ENCODE assay signal across 1 cellular context in the genomic region with DNA sequence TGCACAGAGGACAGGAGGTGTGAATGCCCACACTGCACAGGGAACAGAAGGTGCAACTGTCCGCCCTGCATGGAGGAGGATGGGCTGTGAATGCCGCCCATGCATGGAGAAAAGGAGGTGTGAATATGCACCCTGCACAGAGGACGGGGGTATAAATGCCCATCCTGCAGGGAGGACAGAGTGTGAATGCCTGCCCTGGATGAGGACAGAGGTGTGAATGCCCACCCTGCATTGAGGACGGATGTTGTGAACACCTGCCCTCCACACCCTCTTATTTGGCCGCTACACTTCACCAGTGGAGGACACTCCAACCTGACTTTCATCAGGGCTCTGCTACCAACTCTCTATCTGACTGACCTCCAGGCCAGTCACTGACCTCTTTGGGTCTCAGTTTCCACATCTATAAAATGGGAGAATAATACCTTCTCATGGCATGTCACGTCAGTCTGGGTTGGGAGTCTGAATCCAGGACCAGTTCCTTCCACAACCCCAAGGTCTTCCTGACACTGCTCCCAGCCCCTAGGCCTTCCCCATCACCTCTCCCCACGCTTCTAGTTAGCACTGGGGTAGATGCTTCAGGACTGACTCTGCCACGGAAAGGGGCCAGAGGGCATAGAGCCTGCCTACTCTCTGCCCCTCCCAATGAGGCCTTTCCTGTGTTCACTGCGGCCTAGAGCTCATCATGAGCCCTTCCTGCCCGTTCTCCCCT.
TF ChIP-seq lines count a peak whose summit lies in the region.

No MANE protein-coding gene starts in this region.

TF ChIP-seq in GM23338, 12 proteins besides CTCF, POLR2A, EP300 and RAD21 (continued from another document):
- TF ChIP-seq, protein P1, sequence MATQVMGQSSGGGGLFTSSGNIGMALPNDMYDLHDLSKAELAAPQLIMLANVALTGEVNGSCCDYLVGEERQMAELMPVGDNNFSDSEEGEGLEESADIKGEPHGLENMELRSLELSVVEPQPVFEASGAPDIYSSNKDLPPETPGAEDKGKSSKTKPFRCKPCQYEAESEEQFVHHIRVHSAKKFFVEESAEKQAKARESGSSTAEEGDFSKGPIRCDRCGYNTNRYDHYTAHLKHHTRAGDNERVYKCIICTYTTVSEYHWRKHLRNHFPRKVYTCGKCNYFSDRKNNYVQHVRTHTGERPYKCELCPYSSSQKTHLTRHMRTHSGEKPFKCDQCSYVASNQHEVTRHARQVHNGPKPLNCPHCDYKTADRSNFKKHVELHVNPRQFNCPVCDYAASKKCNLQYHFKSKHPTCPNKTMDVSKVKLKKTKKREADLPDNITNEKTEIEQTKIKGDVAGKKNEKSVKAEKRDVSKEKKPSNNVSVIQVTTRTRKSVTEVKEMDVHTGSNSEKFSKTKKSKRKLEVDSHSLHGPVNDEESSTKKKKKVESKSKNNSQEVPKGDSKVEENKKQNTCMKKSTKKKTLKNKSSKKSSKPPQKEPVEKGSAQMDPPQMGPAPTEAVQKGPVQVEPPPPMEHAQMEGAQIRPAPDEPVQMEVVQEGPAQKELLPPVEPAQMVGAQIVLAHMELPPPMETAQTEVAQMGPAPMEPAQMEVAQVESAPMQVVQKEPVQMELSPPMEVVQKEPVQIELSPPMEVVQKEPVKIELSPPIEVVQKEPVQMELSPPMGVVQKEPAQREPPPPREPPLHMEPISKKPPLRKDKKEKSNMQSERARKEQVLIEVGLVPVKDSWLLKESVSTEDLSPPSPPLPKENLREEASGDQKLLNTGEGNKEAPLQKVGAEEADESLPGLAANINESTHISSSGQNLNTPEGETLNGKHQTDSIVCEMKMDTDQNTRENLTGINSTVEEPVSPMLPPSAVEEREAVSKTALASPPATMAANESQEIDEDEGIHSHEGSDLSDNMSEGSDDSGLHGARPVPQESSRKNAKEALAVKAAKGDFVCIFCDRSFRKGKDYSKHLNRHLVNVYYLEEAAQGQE (IDR thresholded peaks at IDR 0.05; ENCODE audit: unreplicated experiment): no peak
- TF ChIP-seq, protein P2, sequence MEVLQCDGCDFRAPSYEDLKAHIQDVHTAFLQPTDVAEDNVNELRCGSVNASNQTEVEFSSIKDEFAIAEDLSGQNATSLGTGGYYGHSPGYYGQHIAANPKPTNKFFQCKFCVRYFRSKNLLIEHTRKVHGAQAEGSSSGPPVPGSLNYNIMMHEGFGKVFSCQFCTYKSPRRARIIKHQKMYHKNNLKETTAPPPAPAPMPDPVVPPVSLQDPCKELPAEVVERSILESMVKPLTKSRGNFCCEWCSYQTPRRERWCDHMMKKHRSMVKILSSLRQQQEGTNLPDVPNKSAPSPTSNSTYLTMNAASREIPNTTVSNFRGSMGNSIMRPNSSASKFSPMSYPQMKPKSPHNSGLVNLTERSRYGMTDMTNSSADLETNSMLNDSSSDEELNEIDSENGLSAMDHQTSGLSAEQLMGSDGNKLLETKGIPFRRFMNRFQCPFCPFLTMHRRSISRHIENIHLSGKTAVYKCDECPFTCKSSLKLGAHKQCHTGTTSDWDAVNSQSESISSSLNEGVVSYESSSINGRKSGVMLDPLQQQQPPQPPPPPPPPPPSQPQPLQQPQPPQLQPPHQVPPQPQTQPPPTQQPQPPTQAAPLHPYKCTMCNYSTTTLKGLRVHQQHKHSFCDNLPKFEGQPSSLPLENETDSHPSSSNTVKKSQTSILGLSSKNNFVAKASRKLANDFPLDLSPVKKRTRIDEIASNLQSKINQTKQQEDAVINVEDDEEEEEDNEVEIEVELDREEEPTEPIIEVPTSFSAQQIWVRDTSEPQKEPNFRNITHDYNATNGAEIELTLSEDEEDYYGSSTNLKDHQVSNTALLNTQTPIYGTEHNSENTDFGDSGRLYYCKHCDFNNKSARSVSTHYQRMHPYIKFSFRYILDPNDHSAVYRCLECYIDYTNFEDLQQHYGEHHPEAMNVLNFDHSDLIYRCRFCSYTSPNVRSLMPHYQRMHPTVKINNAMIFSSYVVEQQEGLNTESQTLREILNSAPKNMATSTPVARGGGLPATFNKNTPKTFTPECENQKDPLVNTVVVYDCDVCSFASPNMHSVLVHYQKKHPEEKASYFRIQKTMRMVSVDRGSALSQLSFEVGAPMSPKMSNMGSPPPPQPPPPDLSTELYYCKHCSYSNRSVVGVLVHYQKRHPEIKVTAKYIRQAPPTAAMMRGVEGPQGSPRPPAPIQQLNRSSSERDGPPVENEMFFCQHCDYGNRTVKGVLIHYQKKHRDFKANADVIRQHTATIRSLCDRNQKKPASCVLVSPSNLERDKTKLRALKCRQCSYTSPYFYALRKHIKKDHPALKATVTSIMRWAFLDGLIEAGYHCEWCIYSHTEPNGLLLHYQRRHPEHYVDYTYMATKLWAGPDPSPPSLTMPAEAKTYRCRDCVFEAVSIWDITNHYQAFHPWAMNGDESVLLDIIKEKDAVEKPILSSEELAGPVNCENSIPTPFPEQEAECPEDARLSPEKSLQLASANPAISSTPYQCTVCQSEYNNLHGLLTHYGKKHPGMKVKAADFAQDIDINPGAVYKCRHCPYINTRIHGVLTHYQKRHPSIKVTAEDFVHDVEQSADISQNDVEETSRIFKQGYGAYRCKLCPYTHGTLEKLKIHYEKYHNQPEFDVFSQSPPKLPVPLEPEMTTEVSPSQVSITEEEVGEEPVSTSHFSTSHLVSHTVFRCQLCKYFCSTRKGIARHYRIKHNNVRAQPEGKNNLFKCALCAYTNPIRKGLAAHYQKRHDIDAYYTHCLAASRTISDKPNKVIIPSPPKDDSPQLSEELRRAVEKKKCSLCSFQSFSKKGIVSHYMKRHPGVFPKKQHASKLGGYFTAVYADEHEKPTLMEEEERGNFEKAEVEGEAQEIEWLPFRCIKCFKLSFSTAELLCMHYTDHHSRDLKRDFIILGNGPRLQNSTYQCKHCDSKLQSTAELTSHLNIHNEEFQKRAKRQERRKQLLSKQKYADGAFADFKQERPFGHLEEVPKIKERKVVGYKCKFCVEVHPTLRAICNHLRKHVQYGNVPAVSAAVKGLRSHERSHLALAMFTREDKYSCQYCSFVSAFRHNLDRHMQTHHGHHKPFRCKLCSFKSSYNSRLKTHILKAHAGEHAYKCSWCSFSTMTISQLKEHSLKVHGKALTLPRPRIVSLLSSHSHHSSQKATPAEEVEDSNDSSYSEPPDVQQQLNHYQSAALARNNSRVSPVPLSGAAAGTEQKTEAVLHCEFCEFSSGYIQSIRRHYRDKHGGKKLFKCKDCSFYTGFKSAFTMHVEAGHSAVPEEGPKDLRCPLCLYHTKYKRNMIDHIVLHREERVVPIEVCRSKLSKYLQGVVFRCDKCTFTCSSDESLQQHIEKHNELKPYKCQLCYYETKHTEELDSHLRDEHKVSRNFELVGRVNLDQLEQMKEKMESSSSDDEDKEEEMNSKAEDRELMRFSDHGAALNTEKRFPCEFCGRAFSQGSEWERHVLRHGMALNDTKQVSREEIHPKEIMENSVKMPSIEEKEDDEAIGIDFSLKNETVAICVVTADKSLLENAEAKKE (CRISPR knock-in tag; IDR thresholded peaks at IDR 0.05): no peak
- TF ChIP-seq, protein P3, sequence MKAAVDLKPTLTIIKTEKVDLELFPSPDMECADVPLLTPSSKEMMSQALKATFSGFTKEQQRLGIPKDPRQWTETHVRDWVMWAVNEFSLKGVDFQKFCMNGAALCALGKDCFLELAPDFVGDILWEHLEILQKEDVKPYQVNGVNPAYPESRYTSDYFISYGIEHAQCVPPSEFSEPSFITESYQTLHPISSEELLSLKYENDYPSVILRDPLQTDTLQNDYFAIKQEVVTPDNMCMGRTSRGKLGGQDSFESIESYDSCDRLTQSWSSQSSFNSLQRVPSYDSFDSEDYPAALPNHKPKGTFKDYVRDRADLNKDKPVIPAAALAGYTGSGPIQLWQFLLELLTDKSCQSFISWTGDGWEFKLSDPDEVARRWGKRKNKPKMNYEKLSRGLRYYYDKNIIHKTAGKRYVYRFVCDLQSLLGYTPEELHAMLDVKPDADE (IDR thresholded peaks at IDR 0.05): no peak
- TF ChIP-seq JUNB (IDR thresholded peaks at IDR 0.05; ENCODE audit: unreplicated experiment) (no peak), CREB1 (CRISPR knock-in tag; IDR thresholded peaks at IDR 0.05; ENCODE audit: low read depth) (no peak), ZNF331 (CRISPR knock-in tag; IDR thresholded peaks at IDR 0.05; ENCODE audit: low read depth) (no peak), NANOG (IDR thresholded peaks at IDR 0.05; ENCODE audit: borderline replicate concordance) (no peak), EZH2 (IDR thresholded peaks at IDR 0.05; ENCODE audit: low read depth, unreplicated experiment) (no peak), POLR2AphosphoS5 (IDR thresholded peaks at IDR 0.05; ENCODE audit: low read depth) (no peak)
